ENCODE assay signal across 10 cellular contexts in genomic region chr18:32383040-32383819, GRCh38.
DNase-seq lines count a peak whose midpoint lies in the region; ATAC-seq and TF ChIP-seq lines count a peak whose summit lies in the region.
"Had no signal": no experiment of that assay in that cellular context is flagged by ENCODE, and none has a peak within 500 bp of the region (broad histone marks: within the 10 kb centered on the region; RNA-seq: fewer than 3 reads in every experiment).

No MANE protein-coding gene starts in this region.

- CTCF ChIA-PET in AG04450 (lab: Charles Lee): interaction anchor here (0.8 to 3.3 kb wide), 6 partner anchors 10 to 111 kb away, joined by 3 to 17 read pairs (median 4); partner anchors contain the start of gene GAREM1

- intact Hi-C loops in esophagus squamous epithelium (cut with DNase I): no loop called here

- DNase-seq in AG04450 (ENCODE audit: low read depth, low spot score) (peak; percentile 83), NCI-H510A treated with DMSO at 0.1 percent for 48 hours (lab: John Stamatoyannopoulos, UW) (peak; percentile 74), esophagus squamous epithelium (lab: John Stamatoyannopoulos, UW) (no peak), mucosa of gallbladder (ENCODE audit: low spot score) (peak; percentile 31), MV-4-11 (lab: John Stamatoyannopoulos, UW) (no peak), NCI-H2107 (lab: John Stamatoyannopoulos, UW) (no peak), iPS-NIHi11 (ENCODE audit: low spot score) (no peak)
- DNase-seq: CD4-positive, CD25-positive, alpha-beta regulatory T cell had no signal

- 28 to 44% methylated on average over 4 of the region's 4 CpGs for WGBS in esophagus squamous epithelium, 2 donors

- no peak for ATAC-seq in HG02885 (IDR thresholded peaks at IDR 0.05; ENCODE audit: poor library complexity, unreplicated experiment)

- H3K9me3 ChIP-seq in AG04450 (ENCODE audit: control insufficient read depth, insufficient read depth, low read length) (no peaks in the 10 kb centered on the region), esophagus squamous epithelium (no peaks in the 10 kb centered on the region)

- no peaks in the 10 kb centered on the region for H3K36me3 ChIP-seq in esophagus squamous epithelium

- no peak for TF ChIP-seq POLR2A in esophagus squamous epithelium (IDR thresholded peaks at IDR 0.05)

- H3K27ac ChIP-seq in AG04450 (ENCODE audit: low read depth, low read length) (peak overlapping the region; percentile 68), esophagus squamous epithelium (peak overlapping the region; percentile 65 to 89 (median 81))
- H3K27ac ChIP-seq: HL-60 had no signal

- H3K4me1 ChIP-seq in esophagus squamous epithelium: peaks cover 14 to 84% (median 29%) of the 10 kb centered on the region in 3 donors

- H3K27me3 ChIP-seq in AG04450 (ENCODE audit: control insufficient read depth, insufficient read depth, low read length) (no peaks in the 10 kb centered on the region), esophagus squamous epithelium (no peaks in the 10 kb centered on the region)

- TF ChIP-seq CTCF in AG04450 (IDR thresholded peaks at IDR 0.05; ENCODE audit: low read depth, low read length) (no peak), esophagus squamous epithelium (IDR thresholded peaks at IDR 0.05) (no peak)

- H3K4me3 ChIP-seq in AG04450 (ENCODE audit: low read depth, low read length) (no peak overlapping the region), esophagus squamous epithelium (no peak overlapping the region)

- POLR2A ChIA-PET in AG04450 (lab: Yijun Ruan, JAX): no interaction called here

Comparison
In these comparisons a context has a peak if more than half of its experiments do, and no peak if none do; other contexts are left out.
1. DNase-seq: peak in AG04450 (single experiment), NCI-H510A treated with DMSO at 0.1 percent for 48 hours (single experiment) and mucosa of gallbladder (single experiment); none in esophagus squamous epithelium (single experiment), MV-4-11 (single experiment), NCI-H2107 (single experiment) and iPS-NIHi11 (single experiment).